ENCODE assay signal across 8 cellular contexts in genomic region chr17:7479389-7480192, GRCh38. TPM values are rescaled to one million over a fixed set of nuclear protein-coding genes. Genes with fewer than 3 reads are reported as not detected.
DNase-seq lines count a peak whose midpoint lies in the region; ATAC-seq, FAIRE-seq and TF ChIP-seq lines count a peak whose summit lies in the region.

TSS of gene ZBTB4 (minus strand) at chr17:7479631. CDS start at chr17:7466801, 12,830 bp downstream.

- dilution Hi-C loops in keratinocyte (cut with MboI; ENCODE audit: extremely low pct_ligation_motif_present, low sequenced_read_pairs) = no loop called here

- H3K4me3 ChIP-seq in HUES48 (ENCODE audit: low read depth, low read length) (peak within 1 kb of the TSS; percentile 75), keratinocyte (ENCODE audit: control insufficient read depth in 2 of 3, extremely low read depth in 1 of 3, insufficient read depth in 2 of 3, low read depth in 1 of 3, low read length in 3 of 3) (peak within 1 kb of the TSS; percentile 67 to 82 (median 77))

- H3K27ac ChIP-seq in HUES48 (ENCODE audit: low read depth, low read length) = peak within 1 kb of the TSS; percentile 76
- H3K27ac ChIP-seq in keratinocyte (ENCODE audit: control insufficient read depth, insufficient read depth, low read length) = peak within 1 kb of the TSS; percentile 95

- H3K9me1 ChIP-seq in keratinocyte (ENCODE audit: control insufficient read depth, extremely low read depth, insufficient read depth, low read length) = peaks cover 6% of the 10 kb centered on the region

- no peaks in the 10 kb centered on the region for H3K9me3 ChIP-seq in HUES48 (ENCODE audit: control insufficient read depth, insufficient read depth, low read length)
- no peaks in the 10 kb centered on the region for H3K9me3 ChIP-seq in keratinocyte (ENCODE audit: control insufficient read depth, low read depth, low read length)

- ATAC-seq in activated CD4-positive, CD25-positive, alpha-beta regulatory T cell treated with anti-CD3 and anti-CD28 coated beads, Interleukin-2, amount 50 U/mL, for 24 hours = peak; percentile 5 to 10
- no peak for ATAC-seq in HG02973 (IDR thresholded peaks at IDR 0.05; ENCODE audit: unreplicated experiment)
- ATAC-seq in HG02981 (IDR thresholded peaks at IDR 0.05; ENCODE audit: unreplicated experiment) = no peak

- peak within 1 kb of the TSS; percentile 99 for H3K4me2 ChIP-seq in keratinocyte (ENCODE audit: control insufficient read depth, extremely low read depth, insufficient read depth, low read depth, low read length)

- TF ChIP-seq CTCF in keratinocyte (optimal IDR thresholded peaks at IDR 0.05 in 1 of 3, IDR thresholded peaks at IDR 0.05 in 1 of 3, conservative IDR thresholded peaks at IDR 0.05 in 1 of 3; ENCODE audit: extremely low read depth in 1 of 3, insufficient read depth in 2 of 3, low read length in 3 of 3) = no peak

- H3K27me3 ChIP-seq in HUES48 (ENCODE audit: control insufficient read depth, insufficient read depth, low read length) (no peaks in the 10 kb centered on the region), keratinocyte (ENCODE audit: control insufficient read depth, extremely low read depth, insufficient read depth, low read length) (no peaks in the 10 kb centered on the region)

- peak; percentile 55 for DNase-seq in CD1c-positive myeloid dendritic cell (ENCODE audit: extremely low spot score)
- peak; percentile 54 for DNase-seq in cerebellar cortex (ENCODE audit: low spot score)
- no peak for DNase-seq in keratinocyte (ENCODE audit: low read depth, low spot score)
- peak; percentile 28 to 33 for DNase-seq in stimulated activated CD4-positive, alpha-beta T cell treated with anti-CD3 and anti-CD28 coated beads, Interleukin-12 subunit alpha, Interleukin-12 subunit beta, amount 100 ng/mL, for 24 hours (ENCODE audit: low read depth in 2 of 2)

- peak within 1 kb of the TSS; percentile 76 for H3K9ac ChIP-seq in HUES48 (ENCODE audit: low read depth, low read length)
- peak within 1 kb of the TSS; percentile 75 for H3K9ac ChIP-seq in keratinocyte (ENCODE audit: control insufficient read depth, extremely low read depth, insufficient read depth, low read length)

- H2AFZ ChIP-seq in keratinocyte (ENCODE audit: control insufficient read depth, low read length) = peak within 1 kb of the TSS; percentile 72

- peaks cover 45% of the 10 kb centered on the region for H3K79me2 ChIP-seq in keratinocyte (ENCODE audit: control insufficient read depth, insufficient read depth, low read length)

- H3K4me1 ChIP-seq in HUES48 (ENCODE audit: control insufficient read depth, insufficient read depth, low read length) (peaks cover 18% of the 10 kb centered on the region), keratinocyte (ENCODE audit: control insufficient read depth, extremely low read depth, insufficient read depth, low read length) (peaks cover 46% of the 10 kb centered on the region)

- no peak for FAIRE-seq in keratinocyte (lab: Jason Lieb, UNC)

- no peaks in the 10 kb centered on the region for H3K36me3 ChIP-seq in HUES48 (ENCODE audit: control insufficient read depth, insufficient read depth, low read length)
- no peaks in the 10 kb centered on the region for H3K36me3 ChIP-seq in keratinocyte (ENCODE audit: control insufficient read depth in 2 of 2, extremely low read depth in 1 of 2, insufficient read depth in 2 of 2, low read length in 2 of 2)

- peaks cover 10% of the 10 kb centered on the region for H4K20me1 ChIP-seq in keratinocyte (ENCODE audit: control insufficient read depth, extremely low read depth, insufficient read depth, low read length)

RNA-seq across cellular contexts. Expression of gene ZBTB4, which starts in this region (rescaled TPM):
- 20.9 to 23.9 TPM (median 21.8 TPM) in 3 replicates for polyA plus RNA-seq in keratinocyte
- polyA plus RNA-seq in keratinocyte (2011; ENCODE audit: low read depth) = 6.2 TPM
- 21.4 and 23.4 TPM in 2 replicates for polyA plus RNA-seq in keratinocyte (2011; cell fraction: cytosol; rRNA removed)
- 40.6 and 47.4 TPM in 2 replicates for polyA plus RNA-seq in keratinocyte (2011; cell fraction: nucleus; rRNA removed)
- 16.9 and 33.9 TPM in 2 replicates for polyA plus RNA-seq in keratinocyte (2012; ENCODE audit: low replicate concordance)
- 29.2 to 72.7 TPM (median 34.7 TPM) in 3 replicates for polyA minus RNA-seq in keratinocyte
- 36.3 TPM for polyA minus RNA-seq in keratinocyte (2011; cell fraction: cytosol; rRNA and poly(A)+ RNA removed)
- polyA minus RNA-seq in keratinocyte (2011; cell fraction: nucleus; rRNA and poly(A)+ RNA removed) = 29.5 and 37.9 TPM in 2 replicates

Comparison
In these comparisons a context has a peak if more than half of its experiments do, and no peak if none do; other contexts are left out.
1. ATAC-seq: peak in activated CD4-positive, CD25-positive, alpha-beta regulatory T cell treated with anti-CD3 and anti-CD28 coated beads, Interleukin-2, amount 50 U/mL, for 24 hours (2 of 2); none in HG02973 (single experiment) and HG02981 (single experiment).